20 cellular contexts compared by ENCODE assay signal in genomic region chr11:34157163-34157562, GRCh38.
"Had no signal": no experiment of that assay in that cellular context is flagged by ENCODE, and none has a peak within 500 bp of the region (broad histone marks: within the 10 kb centered on the region; RNA-seq: fewer than 3 reads in every experiment).

No MANE protein-coding gene starts in this region.

- DNase-seq: activated CD4-positive, alpha-beta T cell treated with anti-CD3 and anti-CD28 coated beads, Interleukin-2, amount 10 ng/mL, durations not matched to agents 7 days and 5 days; activated CD8-positive, alpha-beta T cell treated with anti-CD3 and anti-CD28 coated beads, Interleukin-2, amount 10 ng/mL, durations not matched to agents 7 days and 5 days; activated naive CD4-positive, alpha-beta T cell treated with anti-CD3 and anti-CD28 coated beads, Interleukin-2, amount 50 U/mL, for 16 hours; activated T-cell treated with anti-CD3 and anti-CD28 coated beads, Interleukin-2, amount 50 U/mL, for 24 hours; effector memory CD8-positive, alpha-beta T cell; islet precursor cell; left colon; mammary epithelial cell; midbrain; nephron progenitor cell; occipital lobe; retina; stimulated activated CD4-positive, alpha-beta T cell treated with anti-CD3 and anti-CD28 coated beads, Interleukin-15, amount 100 ng/mL, for 24 hours; stimulated activated CD4-positive, alpha-beta T cell treated with anti-CD3 and anti-CD28 coated beads, Interleukin-2, amount 100 ng/mL, for 48 hours; stimulated activated naive CD8-positive, alpha-beta T cell treated with anti-CD3 and anti-CD28 coated beads, Interleukin-15, amount 100 ng/mL, for 72 hours; T-helper 1 cell; T1000; upper lobe of right lung had no signal

- H3K4me3 ChIP-seq: SK-N-MC, skin epidermis, upper lobe of right lung had no signal

- H3K27ac ChIP-seq: SK-N-MC, skin epidermis, upper lobe of right lung had no signal

- ATAC-seq: activated CD8-positive, alpha-beta T cell treated with anti-CD3 and anti-CD28 coated beads, Interleukin-2, amount 10 ng/mL, durations not matched to agents 7 days and 5 days; effector memory CD8-positive, alpha-beta T cell; left colon; stimulated activated naive CD8-positive, alpha-beta T cell treated with anti-CD3 and anti-CD28 coated beads, Interleukin-15, amount 100 ng/mL, for 72 hours; upper lobe of right lung had no signal

- H3K36me3 ChIP-seq: upper lobe of right lung had no signal

- H3K9me3 ChIP-seq: upper lobe of right lung had no signal

- H3K27me3 ChIP-seq: upper lobe of right lung had no signal
